ENCODE assay signal across 1 cellular context in genomic region chr10:9331583-9332008, GRCh38.
TF ChIP-seq lines count a peak whose summit lies in the region.

No MANE protein-coding gene starts in this region.

TF ChIP-seq in GM12878, 131 proteins besides CTCF, POLR2A, EP300 and RAD21 (continued from another document):
- 0 out of 2 replicates have a peak, but pooled peaks have one; percentile 69 for TF ChIP-seq ZNF592 (IDR thresholded peaks at IDR 0.05)
